Comparison of ENCODE assay signal across 8 cellular contexts in genomic region chr9:20640331-20641187, GRCh38. TPM values are rescaled to one million over a fixed set of nuclear protein-coding genes. Genes with fewer than 3 reads are reported as not detected.
DNase-seq lines count a peak whose midpoint lies in the region; ATAC-seq and TF ChIP-seq lines count a peak whose summit lies in the region.

No MANE protein-coding gene starts in this region.

- ATAC-seq in HG02970 (IDR thresholded peaks at IDR 0.05; ENCODE audit: low FRiP score, unreplicated experiment) (peak; percentile 56), left lobe of liver (no peak)

- H3K9me3 Mint-ChIP-seq in activated T-cell treated with anti-CD3 and anti-CD28 coated beads, Interleukin-2, amount 50 U/mL, for 24 hours = no peaks in the 10 kb centered on the region

- H3K36me3 ChIP-seq in left ventricle myocardium inferior = no peaks in the 10 kb centered on the region

- no peak overlapping the region for H3K4me3 Mint-ChIP-seq in activated T-cell treated with anti-CD3 and anti-CD28 coated beads, Interleukin-2, amount 50 U/mL, for 24 hours

- no peak overlapping the region for H3K27ac ChIP-seq in left ventricle myocardium inferior (replicated peaks)

- H3K4me3 ChIP-seq in left ventricle myocardium inferior = no peak overlapping the region

- no peaks in the 10 kb centered on the region for H3K36me3 Mint-ChIP-seq in activated T-cell treated with anti-CD3 and anti-CD28 coated beads, Interleukin-2, amount 50 U/mL, for 24 hours (ENCODE audit: low read depth)

- peaks cover 12% of the 10 kb centered on the region for H3K4me1 Mint-ChIP-seq in activated T-cell treated with anti-CD3 and anti-CD28 coated beads, Interleukin-2, amount 50 U/mL, for 24 hours (ENCODE audit: low read depth)

- intact Hi-C loops in left ventricle myocardium inferior (cut with micrococcal nuclease) = no loop called here

- DNase-seq in NCI-H1436 (lab: John Stamatoyannopoulos, UW) (peak; percentile 54), NCI-H1436 treated with DMSO at 0.1 percent for 48 hours (lab: John Stamatoyannopoulos, UW) (no peak), NCI-H2227 treated with DMSO at 0.1 percent for 48 hours (lab: John Stamatoyannopoulos, UW) (peak; percentile 76), left ventricle myocardium inferior (peak; percentile 65), left lobe of liver (ENCODE audit: low spot score) (no peak)
- peak; percentile 78 for DNase-seq in activated T-cell treated with anti-CD3 and anti-CD28 coated beads, Interleukin-2, amount 50 U/mL, for 24 hours
- peak; percentile 40 for DNase-seq in stimulated activated CD8-positive, alpha-beta memory T cell treated with anti-CD3 and anti-CD28 coated beads, Interleukin-12 subunit alpha, Interleukin-12 subunit beta, amount 100 ng/mL, for 4 hours (ENCODE audit: low read depth)

- H3K27me3 ChIP-seq in left ventricle myocardium inferior (ENCODE audit: low read depth) = no peaks in the 10 kb centered on the region

- H3K27ac Mint-ChIP-seq in activated T-cell treated with anti-CD3 and anti-CD28 coated beads, Interleukin-2, amount 50 U/mL, for 24 hours = no peak overlapping the region

- peaks cover 3% of the 10 kb centered on the region for H3K27me3 Mint-ChIP-seq in activated T-cell treated with anti-CD3 and anti-CD28 coated beads, Interleukin-2, amount 50 U/mL, for 24 hours

- TF ChIP-seq CTCF in left ventricle myocardium inferior (IDR thresholded peaks at IDR 0.05; ENCODE audit: borderline replicate concordance) = no peak

- H3K9me3 ChIP-seq in left ventricle myocardium inferior (replicated peaks) = no peaks in the 10 kb centered on the region

- H3K4me1 ChIP-seq in left ventricle myocardium inferior = peaks cover 5% of the 10 kb centered on the region

RNA-seq across cellular contexts. Expression of gene MLLT3, which starts 18.3 kb away (rescaled TPM):
- total RNA-seq in left ventricle myocardium inferior = 17.5 TPM
- total RNA-seq in left lobe of liver = 2.0 TPM

RNA-seq across cellular contexts. Expression of gene FOCAD, which starts 43.5 kb away (rescaled TPM):
- 29.0 TPM for total RNA-seq in left ventricle myocardium inferior
- total RNA-seq in left lobe of liver = 7.5 TPM

Comparison
In these comparisons a context has a peak if more than half of its experiments do, and no peak if none do; other contexts are left out.
1. DNase-seq: peak in NCI-H1436 (single experiment), NCI-H2227 treated with DMSO at 0.1 percent for 48 hours (single experiment), activated T-cell treated with anti-CD3 and anti-CD28 coated beads, Interleukin-2, amount 50 U/mL, for 24 hours (single experiment), left ventricle myocardium inferior (single experiment) and stimulated activated CD8-positive, alpha-beta memory T cell treated with anti-CD3 and anti-CD28 coated beads, Interleukin-12 subunit alpha, Interleukin-12 subunit beta, amount 100 ng/mL, for 4 hours (single experiment); none in NCI-H1436 treated with DMSO at 0.1 percent for 48 hours (single experiment) and left lobe of liver (single experiment).